ENCODE assay signal across 8 cellular contexts in genomic region chr1:16367258-16367967, GRCh38. TPM values are rescaled to one million over a fixed set of nuclear protein-coding genes. Genes with fewer than 3 reads are reported as not detected.
A peak's percentile ranks its signal among the peaks of the same experiment; 100 is the strongest.
DNase-seq lines count a peak whose midpoint lies in the region; ATAC-seq and TF ChIP-seq lines count a peak whose summit lies in the region.

No MANE protein-coding gene starts in this region.

- peaks cover 27% of the 10 kb centered on the region for H3K36me3 Mint-ChIP-seq in activated T-helper 2 cell treated with anti-CD3 and anti-CD28 coated beads, Interferon-gamma antibody, Interleukin-2, Interleukin-4, amounts not matched to agents 10 μg/mL and 5 μg/mL and 100 μg/mL, durations not matched to agents 14 hours and 24 hours and 36 hours (ENCODE audit: low read depth)

- DNase-seq in D341Med (ENCODE audit: low spot score) = peak; percentile 86
- DNase-seq in HPDE6-E6E7 (ENCODE audit: extremely low spot score) = peak; percentile 60
- peak in 2 of 3 donors; percentile 79 to 92 for DNase-seq in Peyer's patch
- DNase-seq in activated T-helper 2 cell treated with anti-CD3 and anti-CD28 coated beads, Interferon-gamma antibody, Interleukin-2, Interleukin-4, amounts not matched to agents 10 μg/mL and 5 μg/mL and 100 μg/mL, durations not matched to agents 14 hours and 24 hours and 36 hours (ENCODE audit: low spot score) = peak; percentile 84
- DNase-seq in fibroblast of villous mesenchyme (ENCODE audit: low read depth) = peak; percentile 88
- peak; percentile 82 for DNase-seq in stromal cell of bone marrow (ENCODE audit: low read depth)

- no peaks in the 10 kb centered on the region for H3K27me3 ChIP-seq in Peyer's patch
- no peaks in the 10 kb centered on the region for H3K27me3 ChIP-seq in neuron (ENCODE audit: insufficient read depth, low read length)

- H3K36me3 ChIP-seq in Peyer's patch (no peaks in the 10 kb centered on the region), neuron (ENCODE audit: insufficient read depth, low read length) (peaks cover 3% of the 10 kb centered on the region)

- H3K27ac ChIP-seq in Peyer's patch = peak overlapping the region; percentile 95 to 98 (median 97)

- H3K9me3 ChIP-seq in Peyer's patch = no peaks in the 10 kb centered on the region
- no peaks in the 10 kb centered on the region for H3K9me3 ChIP-seq in neuron (ENCODE audit: low read length)

- intact Hi-C loops in activated T-helper 2 cell treated with anti-CD3 and anti-CD28 coated beads, Interferon-gamma antibody, Interleukin-2, Interleukin-4, amounts not matched to agents 10 μg/mL and 5 μg/mL and 100 μg/mL, durations not matched to agents 14 hours and 24 hours and 36 hours (cut with micrococcal nuclease) = loop anchor here (1.0 to 5.0 kb wide), 10 partner anchors 15 to 841 kb away; partner anchors contain the start of genes CPLANE2, DDI2, DNAJC16 and FBXO42

- peaks cover 37% of the 10 kb centered on the region for H3K4me1 Mint-ChIP-seq in activated T-helper 2 cell treated with anti-CD3 and anti-CD28 coated beads, Interferon-gamma antibody, Interleukin-2, Interleukin-4, amounts not matched to agents 10 μg/mL and 5 μg/mL and 100 μg/mL, durations not matched to agents 14 hours and 24 hours and 36 hours (ENCODE audit: low read depth)

- H2AFZ ChIP-seq in neuron (ENCODE audit: low read depth, low read length) = peak overlapping the region; percentile 23

- TF ChIP-seq CTCF in Peyer's patch (IDR thresholded peaks at IDR 0.05) = peak in 2 of 6 experiments; percentile 0 to 5
- peak; percentile 9 for TF ChIP-seq CTCF in fibroblast of villous mesenchyme (IDR thresholded peaks at IDR 0.05; ENCODE audit: insufficient read depth, low read depth, low read length)

- H3K9me3 Mint-ChIP-seq in activated T-helper 2 cell treated with anti-CD3 and anti-CD28 coated beads, Interferon-gamma antibody, Interleukin-2, Interleukin-4, amounts not matched to agents 10 μg/mL and 5 μg/mL and 100 μg/mL, durations not matched to agents 14 hours and 24 hours and 36 hours = no peaks in the 10 kb centered on the region

- TF ChIP-seq POLR2A in Peyer's patch (IDR thresholded peaks at IDR 0.05) = peak; percentile 67 to 80

- H3K4me1 ChIP-seq in Peyer's patch (peaks cover 0 to 36% (median 7%) of the 10 kb centered on the region in 4 donors), neuron (ENCODE audit: insufficient read depth, low read length) (peaks cover 14% of the 10 kb centered on the region)

- no peaks in the 10 kb centered on the region for H3K27me3 Mint-ChIP-seq in activated T-helper 2 cell treated with anti-CD3 and anti-CD28 coated beads, Interferon-gamma antibody, Interleukin-2, Interleukin-4, amounts not matched to agents 10 μg/mL and 5 μg/mL and 100 μg/mL, durations not matched to agents 14 hours and 24 hours and 36 hours (ENCODE audit: low read depth)

- peak; percentile 44 for ATAC-seq in GM19467 (IDR thresholded peaks at IDR 0.05; ENCODE audit: unreplicated experiment)

- peak overlapping the region; percentile 73 to 96 (median 82) for H3K4me3 ChIP-seq in Peyer's patch
- peak overlapping the region; percentile 74 for H3K4me3 ChIP-seq in fibroblast of villous mesenchyme (ENCODE audit: low read depth, low read length)
- peak overlapping the region; percentile 83 for H3K4me3 ChIP-seq in neuron (ENCODE audit: low read length)

- peak overlapping the region; percentile 96 for H3K4me3 Mint-ChIP-seq in activated T-helper 2 cell treated with anti-CD3 and anti-CD28 coated beads, Interferon-gamma antibody, Interleukin-2, Interleukin-4, amounts not matched to agents 10 μg/mL and 5 μg/mL and 100 μg/mL, durations not matched to agents 14 hours and 24 hours and 36 hours (ENCODE audit: low read depth)

- H3K27ac Mint-ChIP-seq in activated T-helper 2 cell treated with anti-CD3 and anti-CD28 coated beads, Interferon-gamma antibody, Interleukin-2, Interleukin-4, amounts not matched to agents 10 μg/mL and 5 μg/mL and 100 μg/mL, durations not matched to agents 14 hours and 24 hours and 36 hours = peak overlapping the region; percentile 99

RNA-seq across cellular contexts. Expression of gene SZRD1, which starts 0.4 kb away (rescaled TPM):
- 10 to 100 TPM; 52.0 to 59.5 (median 57.4) TPM for total RNA-seq in Peyer's patch
- total RNA-seq in activated T-helper 2 cell treated with anti-CD3 and anti-CD28 coated beads, Interferon-gamma antibody, Interleukin-2, Interleukin-4, amounts not matched to agents 10 μg/mL and 5 μg/mL and 100 μg/mL, durations not matched to agents 14 hours and 24 hours and 36 hours = 198 TPM in 2 replicates
- 71.5 and 72.5 TPM in 2 replicates for total RNA-seq in fibroblast of villous mesenchyme

RNA-seq across cellular contexts. Expression of gene FBXO42, which starts 15.1 kb away (rescaled TPM):
- 10 to 100 TPM; 15.7 to 29.4 (median 24.5) TPM for total RNA-seq in Peyer's patch
- 17.9 and 18.5 TPM in 2 replicates for total RNA-seq in activated T-helper 2 cell treated with anti-CD3 and anti-CD28 coated beads, Interferon-gamma antibody, Interleukin-2, Interleukin-4, amounts not matched to agents 10 μg/mL and 5 μg/mL and 100 μg/mL, durations not matched to agents 14 hours and 24 hours and 36 hours
- total RNA-seq in fibroblast of villous mesenchyme = 15.1 and 16.0 TPM in 2 replicates

Comparison
In these comparisons a context has a peak if more than half of its experiments do, and no peak if none do; other contexts are left out.
1. Peak in every context shown above with its lines: DNase-seq, ATAC-seq, H3K4me3 ChIP-seq and H3K27ac ChIP-seq.